ENCODE assay signal across 8 cellular contexts in the genomic region with DNA sequence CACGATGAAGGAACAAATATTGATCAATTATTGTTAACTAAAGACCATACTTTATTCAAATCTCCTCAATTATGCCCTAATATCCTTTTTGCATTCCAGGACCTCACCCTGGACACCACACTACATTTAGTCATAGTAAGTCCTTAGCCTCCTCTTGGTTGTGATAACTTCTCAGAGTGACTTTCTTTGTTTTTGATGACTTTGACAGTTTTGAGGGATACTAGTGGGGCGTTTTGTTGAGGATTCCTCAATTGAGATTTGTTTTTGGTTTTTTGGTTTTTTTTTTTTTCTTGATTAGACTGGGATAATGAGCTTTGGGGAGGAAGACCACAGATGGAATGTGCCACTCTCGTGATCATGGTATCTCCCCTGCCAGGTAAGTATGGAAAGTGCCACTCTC.
"Had no signal": no experiment of that assay in that cellular context is flagged by ENCODE, and none has a peak within 500 bp of the region (broad histone marks: within the 10 kb centered on the region; RNA-seq: fewer than 3 reads in every experiment).

No MANE protein-coding gene starts in this region.

- DNase-seq: GDM1, GF-D8 had no signal

- FAIRE-seq: G401.6, GM12878, GM12891, GM12892, GM18507, GM19239 had no signal

- ATAC-seq: GM12878 had no signal

- H3K4me3 ChIP-seq: GM12878 had no signal
